In genomic region chr1:109984456-109985250, GRCh38 we compare ENCODE assay signal across 8 cellular contexts. TPM values are rescaled to one million over a fixed set of nuclear protein-coding genes. Genes with fewer than 3 reads are reported as not detected.
DNase-seq lines count a peak whose midpoint lies in the region; ATAC-seq and TF ChIP-seq lines count a peak whose summit lies in the region.

Gene AHCYL1, plus strand, starts transcription at chr1:109984765. Its CDS starts 288 bp downstream, at chr1:109985053.

- POLR2A ChIA-PET in activated B cell treated with CpG ODN at 0.5 μM for 24 hours (lab: Charles Lee) = interaction anchor here (0.6 to 2.3 kb wide), 19 partner anchors 9 to 942 kb away, joined by 3 to 27 read pairs (median 5); partner anchors contain the start of genes CYB561D1, GNAI3, GNAT2 and GSTM1

- H3K27me3 Mint-ChIP-seq in activated B cell treated with CpG ODN at 0.5 μM for 24 hours = peaks cover 5% of the 10 kb centered on the region
- H3K27me3 Mint-ChIP-seq in immature natural killer cell (ENCODE audit: low read depth in 3 of 3) = peaks cover 3 to 12% (median 6%) of the 10 kb centered on the region in 3 donors

- TF ChIP-seq POLR2A in spleen (IDR thresholded peaks at IDR 0.05) = peak; percentile 48 to 94 (median 87)

- H3K27ac Mint-ChIP-seq in activated B cell treated with CpG ODN at 0.5 μM for 24 hours (peak within 1 kb of the TSS; percentile 93), immature natural killer cell (peak within 1 kb of the TSS; percentile 95 to 99 (median 97))

- H3K27me3 ChIP-seq in spleen (replicated peaks in 1 of 7) = no peaks in the 10 kb centered on the region

- peaks cover 19 to 71% (median 52%) of the 10 kb centered on the region in 6 donors for H3K4me1 ChIP-seq in spleen

- CTCF ChIA-PET in activated B cell treated with CpG ODN at 0.5 μM for 24 hours (lab: Charles Lee) = interaction anchor here (0.6 to 12.8 kb wide), 48 partner anchors 8 to 492 kb away, joined by 3 to 379 read pairs (median 4); partner anchors contain the start of genes GNAI3, GSTM1, GSTM4 and STRIP1

- no peaks in the 10 kb centered on the region for H3K9me3 ChIP-seq in spleen

- H3K4me1 Mint-ChIP-seq in activated B cell treated with CpG ODN at 0.5 μM for 24 hours = peaks cover 37% of the 10 kb centered on the region
- peaks cover 30 to 31% of the 10 kb centered on the region in 2 donors for H3K4me1 Mint-ChIP-seq in immature natural killer cell

- H3K9me3 Mint-ChIP-seq in activated B cell treated with CpG ODN at 0.5 μM for 24 hours (no peaks in the 10 kb centered on the region), immature natural killer cell (no peaks in the 10 kb centered on the region)

- H3K36me3 Mint-ChIP-seq in activated B cell treated with CpG ODN at 0.5 μM for 24 hours (ENCODE audit: low read depth) (peaks cover 8% of the 10 kb centered on the region), immature natural killer cell (no peaks in the 10 kb centered on the region)

- WGBS in spleen, 5 donors = 0 to 1% (median 1%) methylated on average over 28 to 79 of the region's 79 CpGs

- H3K36me3 ChIP-seq in spleen = peaks cover 0 to 9% (median 0%) of the 10 kb centered on the region in 6 donors

- peak within 1 kb of the TSS; percentile 61 to 78 (median 68) for H3K4me3 ChIP-seq in spleen

- H3K4me3 Mint-ChIP-seq in activated B cell treated with CpG ODN at 0.5 μM for 24 hours = peak within 1 kb of the TSS; percentile 98
- peak within 1 kb of the TSS; percentile 91 to 98 (median 97) for H3K4me3 Mint-ChIP-seq in immature natural killer cell

- H3K27ac ChIP-seq in caudate nucleus (ENCODE audit: low read depth, low read length) = peak within 1 kb of the TSS; percentile 97
- peak within 1 kb of the TSS; percentile 91 to 96 (median 95) for H3K27ac ChIP-seq in spleen

- ATAC-seq in GM19023 (IDR thresholded peaks at IDR 0.05; ENCODE audit: unreplicated experiment) (peak; percentile 96), HG03280 (IDR thresholded peaks at IDR 0.05; ENCODE audit: unreplicated experiment) (peak; percentile 96), activated B cell treated with CpG ODN at 0.5 μM for 24 hours (ENCODE audit: low read depth) (peak; percentile 99)

- peak; percentile 56 for TF ChIP-seq CTCF in activated B cell treated with CpG ODN at 0.5 μM for 24 hours (IDR thresholded peaks at IDR 0.05)
- peak; percentile 98 to 100 (median 100) for TF ChIP-seq CTCF in spleen (IDR thresholded peaks at IDR 0.05 in 8 of 11, conservative IDR thresholded peaks at IDR 0.05 in 3 of 11)

- DNase-seq in AG20443 (ENCODE audit: low spot score) (peak; percentile 99), NCI-H345 (lab: John Stamatoyannopoulos, UW) (peak; percentile 99), activated B cell treated with CpG ODN at 0.5 μM for 24 hours (peak; percentile 97), caudate nucleus (lab: John Stamatoyannopoulos, UW) (peak; percentile 79 to 100 (median 99)), immature natural killer cell (peak; percentile 98 to 99 (median 99)), spleen (peak; percentile 100)

- intact Hi-C loops in activated B cell treated with CpG ODN at 0.5 μM for 24 hours (cut with micrococcal nuclease) = loop anchor here (1.0 kb wide), 9 partner anchors 27 to 501 kb away; partner anchors contain the start of genes ATXN7L2, CSF1, GNAI3 and STRIP1
- intact Hi-C loops in spleen (cut with DNase I; ENCODE audit: low total_unique reads) = loop anchor here (2.0 to 10.0 kb wide), 3 partner anchors 208 to 440 kb away; partner anchors contain the start of gene GNAI3

RNA-seq across cellular contexts. Expression of gene AHCYL1, which starts in this region (rescaled TPM):
- 40.5 and 41.6 TPM in 2 replicates for total RNA-seq in activated B cell treated with CpG ODN at 0.5 μM for 24 hours
- polyA plus RNA-seq in immature natural killer cell = 10 to 100 TPM; 30.2 to 75.4 (median 46.4) TPM
- total RNA-seq in spleen = 10 to 100 TPM; 47.1 to 65.3 (median 52.7) TPM
- 10 to 100 TPM; 16.2 to 29.9 (median 21.1) TPM for polyA plus RNA-seq in spleen

Comparison
In these comparisons a context has a peak if more than half of its experiments do, and no peak if none do; other contexts are left out.
1. Peak in every context shown above with its lines: DNase-seq, ATAC-seq, H3K4me3 ChIP-seq and H3K27ac ChIP-seq.